ENCODE assay signal across 11 cellular contexts in genomic region chr1:39394059-39394458, GRCh38.
DNase-seq lines count a peak whose midpoint lies in the region; ATAC-seq and TF ChIP-seq lines count a peak whose summit lies in the region.
"Had no signal": no experiment of that assay in that cellular context is flagged by ENCODE, and none has a peak within 500 bp of the region (broad histone marks: within the 10 kb centered on the region; RNA-seq: fewer than 3 reads in every experiment).

No MANE protein-coding gene starts in this region.

- WGBS in IMR-90 (ENCODE audit: extremely low coverage in 2 of 2, insufficient read length in 1 of 2), 2 experiments, result no CpG with 5 or more reads among the region's 6 CpGs

- H3K4me3 ChIP-seq in BLaER1 treated with 17β-estradiol and CSF1 and Interleukin-3, amounts not matched to agents 10 nM and 100 nM, result no peak overlapping the region
- H3K4me3 ChIP-seq in IMR-90 (ENCODE audit: insufficient read depth, low read depth, low read length), result no peak overlapping the region
- H3K4me3 ChIP-seq in neutrophil (ENCODE audit: low read depth in 1 of 2, low read length in 1 of 2), result no peak overlapping the region

- H3K27ac Mint-ChIP-seq in chondrocyte (ENCODE audit: unreplicated experiment), result peak overlapping the region; percentile 85

- H3K56ac ChIP-seq in IMR-90 (ENCODE audit: extremely low read depth, insufficient read depth, low read length), result no peak overlapping the region

- ATAC-seq in IMR-90 (ENCODE audit: low read depth) (no peak), GM19397 (IDR thresholded peaks at IDR 0.05; ENCODE audit: unreplicated experiment) (no peak)

- intact Hi-C loops in IMR-90 (cut with micrococcal nuclease), result loop anchor here (2.0 kb wide), 1 partner anchor 17 kb away; no protein-coding TSS in a partner anchor

- POLR2A ChIA-PET in IMR-90 (lab: Charles Lee; ENCODE audit: unreplicated experiment), result no interaction called here
- POLR2A ChIA-PET in GM10248 (lab: Yijun Ruan, JAX), result no interaction called here

- DNase-seq in IMR-90 (no peak), chondrocyte (ENCODE audit: low spot score) (no peak), GM10248 (ENCODE audit: extremely low spot score) (no peak)
- no peak for DNase-seq in activated CD4-positive, CD25-positive, alpha-beta regulatory T cell (lab: John Stamatoyannopoulos, UW)
- DNase-seq in stimulated activated CD4-positive, alpha-beta T cell treated with anti-CD3 and anti-CD28 coated beads, Interleukin-2, amount 100 ng/mL, for 24 hours, result no peak
- DNase-seq: activated CD4-positive, alpha-beta T cell treated with anti-CD3 and anti-CD28 coated beads, Interleukin-2, amount 50 U/mL, for 4 hours; NCI-H1436 treated with DMSO at 0.1 percent for 48 hours had no signal

- dilution Hi-C loops in IMR-90 (cut with HindIII; ENCODE audit: low sequenced_read_pairs, unreplicated experiment), result no loop called here

- TF ChIP-seq POLR2A in IMR-90 (IDR thresholded peaks at IDR 0.05; ENCODE audit: low read depth, low read length), result no peak

- H3K36me3 Mint-ChIP-seq in chondrocyte (ENCODE audit: low read depth), result peaks cover 2% of the 10 kb centered on the region

- no peaks in the 10 kb centered on the region for H3K9me3 ChIP-seq in BLaER1 treated with 17β-estradiol and CSF1 and Interleukin-3, amounts not matched to agents 10 nM and 100 nM (replicated peaks in 1 of 11)
- no peaks in the 10 kb centered on the region for H3K9me3 ChIP-seq in IMR-90 (ENCODE audit: control insufficient read depth, insufficient read depth, low read length)
- no peaks in the 10 kb centered on the region for H3K9me3 ChIP-seq in neutrophil

- H3K36me3 ChIP-seq in BLaER1 treated with 17β-estradiol and CSF1 and Interleukin-3, amounts not matched to agents 10 nM and 100 nM, result peaks cover 22 to 62% (median 36%) of the 10 kb centered on the region in 11 experiments
- H3K36me3 ChIP-seq in IMR-90 (ENCODE audit: control insufficient read depth, insufficient read depth, low read length), result no peaks in the 10 kb centered on the region; the same call in none of the 2 replicates
- no peaks in the 10 kb centered on the region for H3K36me3 ChIP-seq in neutrophil

- H4K8ac ChIP-seq in IMR-90 (ENCODE audit: low read depth in 2 of 2, low read length in 2 of 2), result peak overlapping the region in 1 of 2 experiments; percentile 97; a peak in 1 of 4 replicates

- H2AK9ac ChIP-seq in IMR-90 (replicated peaks; ENCODE audit: low read depth, low read length, poor library complexity), result no peak overlapping the region

- peaks cover 68 to 91% (median 75%) of the 10 kb centered on the region in 10 experiments for H3K4me1 ChIP-seq in BLaER1 treated with 17β-estradiol and CSF1 and Interleukin-3, amounts not matched to agents 10 nM and 100 nM
- H3K4me1 ChIP-seq in IMR-90 (ENCODE audit: control insufficient read depth, insufficient read depth, low read length) (peaks cover 23% of the 10 kb centered on the region), neutrophil (ENCODE audit: control insufficient read depth in 1 of 2, insufficient read depth in 1 of 2, low read depth in 1 of 2, low read length in 1 of 2) (peaks cover 62 to 68% of the 10 kb centered on the region in 2 experiments)

- H3K18ac ChIP-seq in IMR-90 (ENCODE audit: low read depth, low read length), result no peak overlapping the region

- H3K4me1 Mint-ChIP-seq in chondrocyte (ENCODE audit: low read depth), result peaks cover 79% of the 10 kb centered on the region

- no peak overlapping the region for H2AFZ ChIP-seq in IMR-90 (replicated peaks; ENCODE audit: low read length, poor library complexity)

- no peak overlapping the region for H4K91ac ChIP-seq in IMR-90 (ENCODE audit: insufficient read depth, low read depth, low read length)

- H3K9me3 Mint-ChIP-seq in chondrocyte (ENCODE audit: low read depth), result no peaks in the 10 kb centered on the region

- CTCF ChIA-PET in IMR-90 (lab: Yijun Ruan, JAX) (no interaction called here), GM10248 (lab: Yijun Ruan, JAX) (interaction anchor here (1.1 to 2.4 kb wide), 4 partner anchors 11 to 60 kb away, joined by 3 to 13 read pairs (median 6); no protein-coding TSS in a partner anchor)

- no peak overlapping the region for H3K4me3 Mint-ChIP-seq in chondrocyte (ENCODE audit: unreplicated experiment)

- no peaks in the 10 kb centered on the region for H3K27me3 Mint-ChIP-seq in chondrocyte (ENCODE audit: low read depth)
- H3K27me3 Mint-ChIP-seq: naive thymus-derived CD4-positive, alpha-beta T cell had no signal

- BruUV-seq in IMR-90 (replicated peaks; lab: Mats Ljungman, UMichigan), result no TSS peak

- no peak overlapping the region for H4K5ac ChIP-seq in IMR-90 (ENCODE audit: low read depth, low read length)

- TF ChIP-seq CTCF in IMR-90 (conservative IDR thresholded peaks at IDR 0.05; ENCODE audit: low read depth, low read length), result no peak
- no peak for TF ChIP-seq CTCF in chondrocyte (IDR thresholded peaks at IDR 0.05)
- TF ChIP-seq CTCF in neutrophil (IDR thresholded peaks at IDR 0.05), result no peak
- TF ChIP-seq CTCF in GM10248 (IDR thresholded peaks at IDR 0.05; ENCODE audit: control extremely low read depth, extremely low read depth, low read depth, missing control alignments), result no peak

- peaks cover 0 to 30% (median 0%) of the 10 kb centered on the region in 11 experiments; a peak in 5 of 22 replicates for H4K20me1 ChIP-seq in BLaER1 treated with 17β-estradiol and CSF1 and Interleukin-3, amounts not matched to agents 10 nM and 100 nM
- H4K20me1 ChIP-seq in IMR-90 (ENCODE audit: insufficient read depth, low read length), result peaks cover 4% of the 10 kb centered on the region; the same call in 1 of the 2 replicates

- H3K79me1 ChIP-seq in IMR-90 (ENCODE audit: low read depth in 1 of 2, low read length in 2 of 2), result peaks cover 19 to 75% of the 10 kb centered on the region in 2 experiments

- 0 out of 2 replicates have a peak overlapping the region, but pooled peaks have one; percentile 33 for H2AK5ac ChIP-seq in IMR-90 (ENCODE audit: low read depth, low read length)

- peak overlapping the region; percentile 57; the same call in 1 of the 2 replicates for H3K4ac ChIP-seq in IMR-90 (ENCODE audit: low read depth, low read length)

- peak overlapping the region; percentile 64; the same call in 1 of the 2 replicates for H3K23ac ChIP-seq in IMR-90 (ENCODE audit: low read depth, low read length)

- H2BK120ac ChIP-seq in IMR-90 (ENCODE audit: low read depth, low read length), result no peak overlapping the region

- H3K4me2 ChIP-seq in BLaER1 treated with 17β-estradiol and CSF1 and Interleukin-3, amounts not matched to agents 10 nM and 100 nM, result peak overlapping the region; percentile 75 to 96 (median 91)
- H3K4me2 ChIP-seq in IMR-90 (ENCODE audit: low read depth, low read length), result no peak overlapping the region

- in situ Hi-C loops in IMR-90 (cut with MboI; ENCODE audit: low sequenced_read_pairs), result no loop called here

- H2BK5ac ChIP-seq in IMR-90 (ENCODE audit: low read depth, low read length, poor library complexity, severe bottlenecking), result peak overlapping the region; percentile 44

- H3K14ac ChIP-seq in IMR-90 (replicated peaks; ENCODE audit: low read depth, low read length), result no peak overlapping the region

- H3K9me1 ChIP-seq in IMR-90 (ENCODE audit: insufficient read depth, low read length), result peaks cover 19% of the 10 kb centered on the region

- H2BK20ac ChIP-seq in IMR-90 (ENCODE audit: low read depth, low read length), result peak overlapping the region; percentile 43; the same call in 1 of the 2 replicates

- peak overlapping the region in 3 of 11 experiments; percentile 14 to 63 (median 61); a peak in 2 of 22 replicates for H3K9ac ChIP-seq in BLaER1 treated with 17β-estradiol and CSF1 and Interleukin-3, amounts not matched to agents 10 nM and 100 nM
- H3K9ac ChIP-seq in IMR-90 (ENCODE audit: low read depth, low read length), result no peak overlapping the region

- H3K27me3 ChIP-seq in BLaER1 treated with 17β-estradiol and CSF1 and Interleukin-3, amounts not matched to agents 10 nM and 100 nM, result no peaks in the 10 kb centered on the region
- H3K27me3 ChIP-seq in IMR-90 (ENCODE audit: control insufficient read depth, insufficient read depth, low read length), result no peaks in the 10 kb centered on the region
- no peaks in the 10 kb centered on the region for H3K27me3 ChIP-seq in neutrophil

- H3K27ac ChIP-seq in BLaER1 treated with 17β-estradiol and CSF1 and Interleukin-3, amounts not matched to agents 10 nM and 100 nM, result peak overlapping the region in 9 of 11 experiments; percentile 40 to 95 (median 88); a peak in 15 of 22 replicates
- H3K27ac ChIP-seq in IMR-90 (ENCODE audit: insufficient read depth, low read length) (no peak overlapping the region; the same call in 1 of the 2 replicates), neutrophil (peak overlapping the region; percentile 80)

- H2BK15ac ChIP-seq in IMR-90 (ENCODE audit: low read depth, low read length), result no peak overlapping the region

- no peak for TF ChIP-seq RAD21 in IMR-90 (IDR thresholded peaks at IDR 0.05; ENCODE audit: low read length)

TF ChIP-seq in IMR-90, 13 proteins besides CTCF, POLR2A, EP300 and RAD21 (continues in another document):
- no peak for TF ChIP-seq FOS (IDR thresholded peaks at IDR 0.05; ENCODE audit: low read depth, low read length)
- no peak for TF ChIP-seq ELK1 (IDR thresholded peaks at IDR 0.05; ENCODE audit: borderline replicate concordance, low read depth, low read length)
- no peak for TF ChIP-seq RFX5 (IDR thresholded peaks at IDR 0.05; ENCODE audit: low read depth, low read length)
- TF ChIP-seq MXI1 (IDR thresholded peaks at IDR 0.05; ENCODE audit: borderline replicate concordance, low read depth, low read length), result no peak
- TF ChIP-seq CEBPB (IDR thresholded peaks at IDR 0.05; ENCODE audit: low read depth, low read length), result no peak
- no peak for TF ChIP-seq BHLHE40 (IDR thresholded peaks at IDR 0.05; ENCODE audit: low read depth, low read length)
- no peak for TF ChIP-seq NFE2L2 (IDR thresholded peaks at IDR 0.05; ENCODE audit: low read depth, low read length)
- no peak for TF ChIP-seq CHD1 (IDR thresholded peaks at IDR 0.05; ENCODE audit: low read depth, low read length)
- TF ChIP-seq MAFK (IDR thresholded peaks at IDR 0.05; ENCODE audit: low read depth, low read length), result no peak
- no peak for TF ChIP-seq RCOR1 (IDR thresholded peaks at IDR 0.05; ENCODE audit: insufficient replicate concordance, low read length)
- no peak for TF ChIP-seq SMC3 (IDR thresholded peaks at IDR 0.05; ENCODE audit: low read depth, low read length)
